ENCODE assay signal across 1 cellular context in genomic region chr11:71928739-71929443, GRCh38.
TF ChIP-seq lines count a peak whose summit lies in the region.

Gene RNF121, plus strand, starts transcription at chr11:71929046. Its CDS starts 16 bp downstream, at chr11:71929062.

TF ChIP-seq in HEK293, 187 proteins besides CTCF, POLR2A, EP300 and RAD21 (continued from another document and continues in another):
- TF ChIP-seq PATZ1 (tag by site-specific recombination; IDR thresholded peaks at IDR 0.05) = peak; percentile 84
- TF ChIP-seq PRDM4 (tag by site-specific recombination; IDR thresholded peaks at IDR 0.05) = 0 out of 2 replicates have a peak, but pooled peaks have one; percentile 25
- TF ChIP-seq ZNF155 (tag by site-specific recombination; IDR thresholded peaks at IDR 0.05) = no peak
- TF ChIP-seq ZNF514 (tag by site-specific recombination; IDR thresholded peaks at IDR 0.05) = no peak
- TF ChIP-seq ZNF660 (tag by site-specific recombination; IDR thresholded peaks at IDR 0.05) = no peak
- no peak for TF ChIP-seq ZNF792 (tag by site-specific recombination; IDR thresholded peaks at IDR 0.05)
- TF ChIP-seq SALL2 (tag by site-specific recombination; IDR thresholded peaks at IDR 0.05; ENCODE audit: borderline replicate concordance) = no peak
- no peak for TF ChIP-seq ZNF580 (tag by site-specific recombination; IDR thresholded peaks at IDR 0.05)
- TF ChIP-seq ZNF140 (tag by site-specific recombination; IDR thresholded peaks at IDR 0.05) = no peak
- TF ChIP-seq ZNF16 (tag by site-specific recombination; IDR thresholded peaks at IDR 0.05; ENCODE audit: low read depth) = no peak
- peak; percentile 61; the same call in 1 of the 2 replicates for TF ChIP-seq ZBTB7A (tag by site-specific recombination; IDR thresholded peaks at IDR 0.05; ENCODE audit: low read depth)
- TF ChIP-seq ZNF223 (tag by site-specific recombination; IDR thresholded peaks at IDR 0.05) = no peak
- peak; percentile 56 for TF ChIP-seq KLF16 (tag by site-specific recombination; IDR thresholded peaks at IDR 0.05)
- TF ChIP-seq ZBTB20 (tag by site-specific recombination; IDR thresholded peaks at IDR 0.05) = no peak; the same call in 1 of the 2 replicates
- no peak for TF ChIP-seq ZNF174 (tag by site-specific recombination; IDR thresholded peaks at IDR 0.05)
- TF ChIP-seq ZNF513 (tag by site-specific recombination; IDR thresholded peaks at IDR 0.05) = no peak
- no peak for TF ChIP-seq ZNF175 (tag by site-specific recombination; IDR thresholded peaks at IDR 0.05)
- TF ChIP-seq ZNF112 (tag by site-specific recombination; IDR thresholded peaks at IDR 0.05) = no peak
- TF ChIP-seq ZNF501 (tag by site-specific recombination; IDR thresholded peaks at IDR 0.05) = peak; percentile 82; the same call in 1 of the 2 replicates
- TF ChIP-seq ZBTB8A (tag by site-specific recombination; IDR thresholded peaks at IDR 0.05) = no peak
- TF ChIP-seq ZSCAN30 (tag by site-specific recombination; IDR thresholded peaks at IDR 0.05) = no peak
- TF ChIP-seq ZNF37A (tag by site-specific recombination; IDR thresholded peaks at IDR 0.05) = no peak
- no peak for TF ChIP-seq ZFP41 (tag by site-specific recombination; IDR thresholded peaks at IDR 0.05; ENCODE audit: borderline replicate concordance)
- no peak for TF ChIP-seq ZNF664 (tag by site-specific recombination; IDR thresholded peaks at IDR 0.05)
- TF ChIP-seq PRDM2 (tag by site-specific recombination; IDR thresholded peaks at IDR 0.05; ENCODE audit: borderline replicate concordance) = peak; percentile 55; the same call in 1 of the 2 replicates
- TF ChIP-seq ZNF571 (tag by site-specific recombination; IDR thresholded peaks at IDR 0.05) = no peak
- TF ChIP-seq ZNF132 (tag by site-specific recombination; IDR thresholded peaks at IDR 0.05; ENCODE audit: borderline replicate concordance) = no peak
- TF ChIP-seq ZNF335 (tag by site-specific recombination; conservative IDR thresholded peaks at IDR 0.05) = peak; percentile 96
- TF ChIP-seq SCRT1 (tag by site-specific recombination; IDR thresholded peaks at IDR 0.05; ENCODE audit: borderline replicate concordance) = no peak
- peak; percentile 10 for TF ChIP-seq ZXDB (tag by site-specific recombination; IDR thresholded peaks at IDR 0.05)
- no peak for TF ChIP-seq MYNN (tag by site-specific recombination; IDR thresholded peaks at IDR 0.05; ENCODE audit: borderline replicate concordance)
- TF ChIP-seq YY2 (tag by site-specific recombination; IDR thresholded peaks at IDR 0.05) = peak; percentile 96
- no peak for TF ChIP-seq HOXA7 (CRISPR knock-in tag; IDR thresholded peaks at IDR 0.05; ENCODE audit: borderline replicate concordance)
- TF ChIP-seq ZNF302 (tag by site-specific recombination; IDR thresholded peaks at IDR 0.05; ENCODE audit: low read depth) = no peak
- no peak for TF ChIP-seq ZNF621 (tag by site-specific recombination; IDR thresholded peaks at IDR 0.05)
- no peak for TF ChIP-seq ZNF169 (tag by site-specific recombination; IDR thresholded peaks at IDR 0.05)
- TF ChIP-seq HOXD13 (CRISPR knock-in tag; IDR thresholded peaks at IDR 0.05; ENCODE audit: borderline replicate concordance) = no peak
- no peak for TF ChIP-seq MZF1 (tag by site-specific recombination; IDR thresholded peaks at IDR 0.05; ENCODE audit: borderline replicate concordance)
- no peak for TF ChIP-seq ZNF558 (tag by site-specific recombination; IDR thresholded peaks at IDR 0.05)
- no peak for TF ChIP-seq ZNF473 (tag by site-specific recombination; IDR thresholded peaks at IDR 0.05)
- TF ChIP-seq ZNF518A (tag by site-specific recombination; conservative IDR thresholded peaks at IDR 0.05; ENCODE audit: low read depth) = 0 out of 2 replicates have a peak, but pooled peaks have one; percentile 5
- no peak for TF ChIP-seq ZNF146 (tag by site-specific recombination; IDR thresholded peaks at IDR 0.05)
- TF ChIP-seq ZNF26 (tag by site-specific recombination; IDR thresholded peaks at IDR 0.05) = no peak
- TF ChIP-seq ZNF670 (tag by site-specific recombination; IDR thresholded peaks at IDR 0.05; ENCODE audit: low read depth) = no peak
- TF ChIP-seq ZNF121 (tag by site-specific recombination; IDR thresholded peaks at IDR 0.05) = no peak
